ENCODE assay signal across 11 cellular contexts in the genomic region with DNA sequence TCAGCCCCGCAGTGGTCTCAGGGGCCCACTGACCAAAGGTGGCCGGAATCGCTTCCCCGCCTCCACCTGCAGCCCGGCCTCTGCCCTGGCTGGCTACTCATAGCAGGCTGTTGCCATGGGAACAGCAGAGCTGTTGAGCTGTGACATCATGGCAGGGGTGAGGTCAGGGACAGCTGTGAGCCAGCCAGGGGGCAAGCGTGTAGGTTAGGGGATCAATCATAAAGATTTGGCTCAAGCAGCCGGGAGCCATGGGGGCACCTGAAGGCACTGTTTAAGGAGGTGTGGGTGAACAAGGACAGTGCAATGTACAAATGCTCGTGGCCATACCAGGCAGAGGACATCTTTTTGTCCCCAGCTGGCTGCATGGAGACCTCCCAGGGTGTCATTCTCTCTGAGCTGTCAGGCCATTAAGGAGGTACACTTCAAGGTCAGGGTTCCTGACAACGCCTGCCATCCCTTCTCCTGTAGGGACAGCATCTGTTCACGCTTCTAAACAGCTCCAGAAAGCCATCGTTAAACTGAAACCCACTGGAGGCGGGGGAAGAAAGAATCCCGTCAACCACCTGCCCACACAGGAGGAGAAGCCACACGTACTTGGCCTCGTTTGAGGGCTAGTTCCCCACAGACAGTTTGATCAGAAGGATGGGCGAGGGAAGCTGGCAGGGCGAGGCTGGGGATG. TPM values are rescaled to one million over a fixed set of nuclear protein-coding genes. Genes with fewer than 3 reads are reported as not detected.
DNase-seq lines count a peak whose midpoint lies in the region; ATAC-seq and TF ChIP-seq lines count a peak whose summit lies in the region.
"Had no signal": no experiment of that assay in that cellular context is flagged by ENCODE, and none has a peak within 500 bp of the region (broad histone marks: within the 10 kb centered on the region; RNA-seq: fewer than 3 reads in every experiment).

CEP295NL (minus strand) TSS at position 101 of the 679 bp plus-strand sequence. CDS start 1,373 bp downstream, outside the sequence.

- H3K4me3 ChIP-seq in AG10803 (ENCODE audit: low read length) = no peak within 1 kb of the TSS

- peak within 1 kb of the TSS; percentile 46 for H3K27ac ChIP-seq in angular gyrus (ENCODE audit: low read depth, low read length)
- H3K27ac ChIP-seq: brain microvascular endothelial cell had no signal

- peaks cover 14% of the 10 kb centered on the region; the same call in 1 of the 2 replicates for H3K36me3 Mint-ChIP-seq in HFFc6 (ENCODE audit: low read depth)
- H3K36me3 Mint-ChIP-seq: immature natural killer cell had no signal

- peaks cover 3% of the 10 kb centered on the region; the same call in 1 of the 2 replicates for H3K27me3 Mint-ChIP-seq in HFFc6 (ENCODE audit: insufficient read depth)
- H3K27me3 Mint-ChIP-seq: IgD-negative memory B cell had no signal

- peaks cover 34% of the 10 kb centered on the region for H3K4me1 Mint-ChIP-seq in HFFc6 (ENCODE audit: low read depth)
- H3K4me1 Mint-ChIP-seq: immature natural killer cell had no signal

- no peak for TF ChIP-seq CTCF in AG10803 (conservative IDR thresholded peaks at IDR 0.05; ENCODE audit: low read length)
- no peak for TF ChIP-seq CTCF in HFFc6 (IDR thresholded peaks at IDR 0.05)

- no peaks in the 10 kb centered on the region for H3K9me3 Mint-ChIP-seq in HFFc6
- H3K9me3 Mint-ChIP-seq: IgD-negative memory B cell, immature natural killer cell had no signal

- DNase-seq in AG10803 (ENCODE audit: low read depth) = peak; percentile 40
- no peak for DNase-seq in HFFc6
- peak; percentile 27 to 85 for DNase-seq in lung microvascular endothelial cell (ENCODE audit: low read depth in 2 of 2)
- DNase-seq in NCI-H526 treated with DMSO at 0.1 percent for 48 hours (lab: John Stamatoyannopoulos, UW) = no peak
- no peak for DNase-seq in GOT3 (lab: John Stamatoyannopoulos, UW)
- DNase-seq in NCI-H1694 (lab: John Stamatoyannopoulos, UW) = no peak
- DNase-seq: brain microvascular endothelial cell, immature natural killer cell had no signal

- H3K4me3 Mint-ChIP-seq in HFFc6 = no peak within 1 kb of the TSS
- H3K4me3 Mint-ChIP-seq: IgD-negative memory B cell, immature natural killer cell had no signal

- ATAC-seq in HG02840 (IDR thresholded peaks at IDR 0.05; ENCODE audit: low FRiP score, unreplicated experiment) = no peak

- peak within 1 kb of the TSS; percentile 77 for H3K27ac Mint-ChIP-seq in HFFc6
- H3K27ac Mint-ChIP-seq: immature natural killer cell had no signal

RNA-seq across cellular contexts. Expression of gene CEP295NL, which starts in this region (rescaled TPM):
- 1 to 10 TPM in 4 of 6 experiments, under 1 TPM in 2; 0.85 to 2.7 (median 1.6) TPM for total RNA-seq in HFFc6 (2021; fragmentation: NEBNext Ultra II Directional; extraction: Animal tissue kit (Norgen Biotek cat#: 25700))
- total RNA-seq in lung microvascular endothelial cell = 0.65 and 4.4 TPM in 2 replicates

Comparison
In these comparisons a context has a peak if more than half of its experiments do, and no peak if none do; other contexts are left out.
1. DNase-seq: peak in AG10803 (single experiment) and lung microvascular endothelial cell (2 of 2); none in HFFc6 (single experiment), NCI-H526 treated with DMSO at 0.1 percent for 48 hours (single experiment), GOT3 (single experiment) and NCI-H1694 (single experiment).